21 cellular contexts compared by ENCODE assay signal in the genomic region with DNA sequence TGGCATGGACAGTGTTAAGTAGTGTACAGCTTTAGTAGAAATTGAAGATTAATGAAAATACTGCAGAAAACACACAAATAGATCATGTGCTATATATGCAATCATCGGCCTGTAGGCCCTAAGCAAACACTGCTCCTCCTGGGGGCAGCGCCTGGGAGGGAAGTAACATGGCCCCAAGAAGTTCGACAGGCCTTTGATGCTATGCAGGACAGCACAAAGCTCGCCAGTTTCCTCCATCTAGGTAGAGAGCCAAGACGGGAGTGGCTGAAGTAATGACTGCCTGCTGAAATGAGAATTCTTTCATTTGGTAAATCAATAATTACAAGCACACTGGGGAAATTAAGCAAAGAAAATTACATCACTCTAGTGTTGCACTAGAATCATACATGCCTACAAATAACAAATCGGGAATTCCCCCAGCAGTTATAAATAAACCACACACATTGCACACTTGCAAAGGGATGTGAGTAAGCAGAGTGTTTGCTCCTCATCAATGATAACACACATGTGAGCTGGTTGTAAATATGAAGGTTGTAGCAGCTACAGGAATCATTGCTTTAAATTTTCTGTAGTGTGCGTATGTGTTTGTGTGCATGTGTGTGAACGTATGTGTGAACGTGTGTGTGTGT.
"Had no signal": no experiment of that assay in that cellular context is flagged by ENCODE, and none has a peak within 500 bp of the region (broad histone marks: within the 10 kb centered on the region; RNA-seq: fewer than 3 reads in every experiment).

No MANE protein-coding gene starts in this region.

- H3K27me3 ChIP-seq: body of pancreas, gastroesophageal sphincter, heart right ventricle, ovary, sigmoid colon, upper lobe of right lung had no signal

- H3K4me3 ChIP-seq: body of pancreas, coronary artery, gastroesophageal sphincter, heart right ventricle, ovary, sigmoid colon, spleen, upper lobe of right lung had no signal

- H3K4me1 ChIP-seq: body of pancreas, gastroesophageal sphincter, spleen, upper lobe of right lung had no signal

- DNase-seq: activated B cell treated with CpG ODN at 0.5 μM for 24 hours; activated CD4-positive, alpha-beta T cell treated with anti-CD3 and anti-CD28 coated beads for 48 hours; activated CD8-positive, alpha-beta T cell treated with anti-CD3 and anti-CD28 coated beads, Interleukin-2, amount 10 ng/mL, durations not matched to agents 7 days and 5 days; activated naive CD4-positive, alpha-beta T cell treated with Interleukin-2 at 50 U/mL for 16 hours; activated naive CD8-positive, alpha-beta T cell treated with anti-CD3 and anti-CD28 coated beads, Interleukin-2, amount 10 ng/mL, durations not matched to agents 7 days and 5 days; activated T-cell treated with anti-CD3 and anti-CD28 coated beads, Interleukin-2, amount 50 U/mL, for 24 hours; body of pancreas; caudate nucleus; erythroblast; heart right ventricle; immature natural killer cell; kidney glomerular epithelial cell; left ventricle myocardium superior; naive thymus-derived CD8-positive, alpha-beta T cell; ovary; sigmoid colon; spleen; stimulated activated naive CD4-positive, alpha-beta T cell; upper lobe of right lung had no signal

- H3K9me3 ChIP-seq: body of pancreas, ovary, upper lobe of right lung had no signal

- H3K36me3 ChIP-seq: gastroesophageal sphincter, heart right ventricle, ovary, sigmoid colon, spleen, upper lobe of right lung had no signal

- ATAC-seq: activated CD8-positive, alpha-beta T cell treated with anti-CD3 and anti-CD28 coated beads, Interleukin-2, amount 10 ng/mL, durations not matched to agents 7 days and 5 days; body of pancreas; gastroesophageal sphincter; left ventricle myocardium superior; naive thymus-derived CD8-positive, alpha-beta T cell; upper lobe of right lung had no signal

- H3K27ac ChIP-seq: body of pancreas, coronary artery, gastroesophageal sphincter, heart right ventricle, ovary, sigmoid colon, spleen, upper lobe of right lung had no signal
